In genomic region chr6:104710543-104711335, GRCh38 we compare ENCODE assay signal across 22 cellular contexts.
DNase-seq lines count a peak whose midpoint lies in the region; ATAC-seq, FAIRE-seq and TF ChIP-seq lines count a peak whose summit lies in the region.
"Had no signal": no experiment of that assay in that cellular context is flagged by ENCODE, and none has a peak within 500 bp of the region (broad histone marks: within the 10 kb centered on the region; RNA-seq: fewer than 3 reads in every experiment).

No MANE protein-coding gene starts in this region.

- H3K27me3 ChIP-seq in HCT116 (ENCODE audit: insufficient read depth, low read length), result no peaks in the 10 kb centered on the region
- no peaks in the 10 kb centered on the region for H3K27me3 ChIP-seq in mesenchymal stem cell (ENCODE audit: control insufficient read depth in 1 of 2, insufficient read depth in 1 of 2, low read length in 2 of 2)
- no peaks in the 10 kb centered on the region for H3K27me3 ChIP-seq in CD4-positive, alpha-beta memory T cell (ENCODE audit: insufficient read depth, low read length)
- H3K27me3 ChIP-seq: SJSA1, tibial nerve had no signal

- peaks cover 7 to 9% (median 9%) of the 10 kb centered on the region in 4 donors for H3K4me1 Mint-ChIP-seq in CD4-positive, alpha-beta memory T cell
- H3K4me1 Mint-ChIP-seq: stimulated activated naive CD8-positive, alpha-beta T cell treated with anti-CD3 and anti-CD28 coated beads, Interleukin-15, amount 100 ng/mL, for 72 hours had no signal

- H2AK5ac ChIP-seq in mesenchymal stem cell (ENCODE audit: low read length, severe bottlenecking), result no peak overlapping the region

- H2BK15ac ChIP-seq in mesenchymal stem cell (ENCODE audit: low read depth, poor library complexity, severe bottlenecking), result no peak overlapping the region

- TF ChIP-seq CTCF in HCT116 (IDR thresholded peaks at IDR 0.05 in 2 of 3, conservative IDR thresholded peaks at IDR 0.05 in 1 of 3; ENCODE audit: borderline replicate concordance in 1 of 3, insufficient read depth in 1 of 3, low read depth in 2 of 3, low read length in 2 of 3), result no peak

- H3K9me3 ChIP-seq in HCT116 (ENCODE audit: control insufficient read depth in 1 of 2, insufficient read depth in 1 of 2, low read depth in 1 of 2, low read length in 2 of 2), result no peaks in the 10 kb centered on the region
- H3K9me3 ChIP-seq in mesenchymal stem cell (ENCODE audit: control insufficient read depth, low read length), result no peaks in the 10 kb centered on the region
- no peaks in the 10 kb centered on the region for H3K9me3 ChIP-seq in CD4-positive, alpha-beta memory T cell (ENCODE audit: control insufficient read depth in 1 of 2, low read length in 2 of 2)
- H3K9me3 ChIP-seq: lower lobe of right lung, SJSA1, tibial nerve had no signal

- H3K9ac ChIP-seq in HCT116 (ENCODE audit: low read length) (no peak overlapping the region), mesenchymal stem cell (ENCODE audit: low read length) (no peak overlapping the region)
- H3K9ac ChIP-seq: KMS-11 had no signal

- no peaks in the 10 kb centered on the region for H3K79me2 ChIP-seq in HCT116 (ENCODE audit: insufficient read depth, low read length)

- H3K9me3 Mint-ChIP-seq in CD4-positive, alpha-beta memory T cell, result peaks cover 0 to 14% (median 4%) of the 10 kb centered on the region in 8 donors
- H3K9me3 Mint-ChIP-seq: stimulated activated naive CD8-positive, alpha-beta T cell treated with anti-CD3 and anti-CD28 coated beads, Interleukin-15, amount 100 ng/mL, for 72 hours had no signal

- no peak for FAIRE-seq in frontal cortex (lab: Jason Lieb, UNC)

- H3K4ac ChIP-seq in mesenchymal stem cell (ENCODE audit: low read depth in 1 of 2, low read length in 2 of 2), result peak overlapping the region in 1 of 2 experiments; percentile 61

- no peak overlapping the region for H3K14ac ChIP-seq in mesenchymal stem cell (ENCODE audit: low read length in 2 of 2)

- no peak overlapping the region for H3K4me3 Mint-ChIP-seq in CD4-positive, alpha-beta memory T cell
- H3K4me3 Mint-ChIP-seq: activated naive CD4-positive, alpha-beta T cell treated with anti-CD3 and anti-CD28 coated beads for 36 hours; stimulated activated naive CD8-positive, alpha-beta T cell treated with anti-CD3 and anti-CD28 coated beads, Interleukin-15, amount 100 ng/mL, for 72 hours; T-helper 17 cell had no signal

- no peaks in the 10 kb centered on the region for H3K9me2 ChIP-seq in HCT116 (ENCODE audit: insufficient read depth)

- CTCF ChIA-PET in HCT116 (lab: Charles Lee), result no interaction called here
- CTCF ChIA-PET in CD4-positive, alpha-beta memory T cell (lab: Charles Lee; ENCODE audit: partially characterized antibody), result no interaction called here

- no peak overlapping the region for H3K27ac ChIP-seq in HCT116 (ENCODE audit: low read depth, low read length)
- H3K27ac ChIP-seq in mesenchymal stem cell (ENCODE audit: low read length, poor library complexity, severe bottlenecking), result peak overlapping the region; percentile 21
- no peak overlapping the region for H3K27ac ChIP-seq in CD4-positive, alpha-beta memory T cell (ENCODE audit: low read depth, low read length)
- H3K27ac ChIP-seq: KMS-11, lower lobe of right lung, SJSA1, tibial nerve had no signal

- H2BK12ac ChIP-seq in mesenchymal stem cell (ENCODE audit: low read length in 2 of 2), result peak overlapping the region; percentile 38 to 57

- H4K20me1 ChIP-seq in HCT116 (ENCODE audit: insufficient read depth), result no peaks in the 10 kb centered on the region

- TF ChIP-seq RAD21 in HCT116 (IDR thresholded peaks at IDR 0.05; ENCODE audit: low read depth), result no peak

- no peak overlapping the region for H3K27ac Mint-ChIP-seq in CD4-positive, alpha-beta memory T cell
- H3K27ac Mint-ChIP-seq: activated naive CD4-positive, alpha-beta T cell treated with anti-CD3 and anti-CD28 coated beads for 36 hours; stimulated activated naive CD8-positive, alpha-beta T cell treated with anti-CD3 and anti-CD28 coated beads, Interleukin-15, amount 100 ng/mL, for 72 hours; T-helper 17 cell had no signal

- POLR2A ChIA-PET in HCT116 (lab: Charles Lee), result no interaction called here
- POLR2A ChIA-PET in CD4-positive, alpha-beta memory T cell (lab: Charles Lee; ENCODE audit: partially characterized antibody), result no interaction called here

- no peak overlapping the region for H3K4me3 ChIP-seq in HCT116 (replicated peaks in 1 of 2; ENCODE audit: low read depth in 1 of 2, low read length in 2 of 2)
- H3K4me3 ChIP-seq in mesenchymal stem cell (ENCODE audit: insufficient read depth in 1 of 2, low read depth in 1 of 2, low read length in 2 of 2), result no peak overlapping the region
- no peak overlapping the region for H3K4me3 ChIP-seq in CD4-positive, alpha-beta memory T cell (ENCODE audit: low read length in 2 of 2)
- H3K4me3 ChIP-seq: lower lobe of right lung, SJSA1, tibial nerve had no signal

- RAD21 ChIA-PET in HCT116 (lab: Charles Lee; ENCODE audit: low non-redundant PET in 1 of 2, low total read pairs in 2 of 2, uncharacterized antibody in 2 of 2, unreplicated experiment in 2 of 2), result no interaction called here

- H3K27me3 Mint-ChIP-seq in CD4-positive, alpha-beta memory T cell, result no peaks in the 10 kb centered on the region
- H3K27me3 Mint-ChIP-seq: stimulated activated naive CD8-positive, alpha-beta T cell treated with anti-CD3 and anti-CD28 coated beads, Interleukin-15, amount 100 ng/mL, for 72 hours; T-helper 17 cell had no signal

- TF ChIP-seq POLR2A in HCT116 (IDR thresholded peaks at IDR 0.05; ENCODE audit: borderline replicate concordance, extremely low read depth, insufficient read depth, insufficient read length), result no peak

- H2AFZ ChIP-seq in HCT116 (ENCODE audit: low read depth, low read length, poor library complexity, severe bottlenecking) (no peak overlapping the region), mesenchymal stem cell (ENCODE audit: low read depth, low read length) (no peak overlapping the region)

- in situ Hi-C loops in ACHN (cut with HindIII; ENCODE audit: low pct_ligation_motif_present, low pct_unique_long_range_greater_than_20kb, low sequenced_read_pairs), result no loop called here

- intact Hi-C loops in HCT116 (cut with micrococcal nuclease), result no loop called here
- intact Hi-C loops in CD4-positive, alpha-beta memory T cell (cut with micrococcal nuclease), result no loop called here

- H3K18ac ChIP-seq in mesenchymal stem cell (ENCODE audit: low read depth in 1 of 2, low read length in 2 of 2), result no peak overlapping the region

- H2BK120ac ChIP-seq in mesenchymal stem cell (ENCODE audit: low read depth, low read length), result no peak overlapping the region

- WGBS in mesenchymal stem cell, result 73% methylated on average over 3 of the region's 4 CpGs

- H3K36me3 ChIP-seq in HCT116 (ENCODE audit: control insufficient read depth in 1 of 2, insufficient read depth in 2 of 2, low read length in 2 of 2), result no peaks in the 10 kb centered on the region
- no peaks in the 10 kb centered on the region for H3K36me3 ChIP-seq in mesenchymal stem cell (ENCODE audit: control insufficient read depth in 1 of 2, insufficient read depth in 2 of 2, low read depth in 1 of 2, low read length in 2 of 2)
- H3K36me3 ChIP-seq in CD4-positive, alpha-beta memory T cell (ENCODE audit: insufficient read depth, low read length), result no peaks in the 10 kb centered on the region
- H3K36me3 ChIP-seq: lower lobe of right lung, SJSA1, tibial nerve had no signal

- no peak overlapping the region for H4K91ac ChIP-seq in mesenchymal stem cell (ENCODE audit: low read length)

- no peak overlapping the region for H4K8ac ChIP-seq in mesenchymal stem cell (ENCODE audit: low read length)

- no peak overlapping the region for H2BK5ac ChIP-seq in mesenchymal stem cell (ENCODE audit: low read depth, low read length, poor library complexity, severe bottlenecking)

- no peaks in the 10 kb centered on the region for H3K79me1 ChIP-seq in mesenchymal stem cell (replicated peaks; ENCODE audit: low read length, poor library complexity, severe bottlenecking)

- no TSS peak for BruUV-seq in HCT116 (replicated peaks; lab: Mats Ljungman, UMichigan)

- H3K4me1 ChIP-seq in HCT116 (ENCODE audit: control insufficient read depth in 1 of 2, insufficient read depth in 2 of 2, low read length in 2 of 2) (peaks cover 0 to 7% of the 10 kb centered on the region in 2 experiments; a peak in 1 of 4 replicates), mesenchymal stem cell (ENCODE audit: control insufficient read depth, insufficient read depth, low read depth, low read length) (no peaks in the 10 kb centered on the region)
- peaks cover 5% of the 10 kb centered on the region for H3K4me1 ChIP-seq in CD4-positive, alpha-beta memory T cell (ENCODE audit: insufficient read depth, low read length)
- H3K4me1 ChIP-seq: lower lobe of right lung, tibial nerve had no signal

- H3K4me2 ChIP-seq in HCT116 (ENCODE audit: low read length), result peak overlapping the region; percentile 14; the same call in 1 of the 2 replicates
- no peak overlapping the region for H3K4me2 ChIP-seq in mesenchymal stem cell (ENCODE audit: low read length, poor library complexity, severe bottlenecking)
- H3K4me2 ChIP-seq: KMS-11 had no signal

- peaks cover 0 to 9% of the 10 kb centered on the region in 2 donors for H3K36me3 Mint-ChIP-seq in CD4-positive, alpha-beta memory T cell

- ATAC-seq in HCT116 (no peak), GM21619 (IDR thresholded peaks at IDR 0.05; ENCODE audit: unreplicated experiment) (no peak)
- ATAC-seq: stimulated activated naive CD8-positive, alpha-beta T cell treated with anti-CD3 and anti-CD28 coated beads, Interleukin-15, amount 100 ng/mL, for 72 hours; T-helper 17 cell had no signal

- no peak overlapping the region for H3K23ac ChIP-seq in mesenchymal stem cell (ENCODE audit: low read length in 2 of 2)

- DNase-seq in DMS53 (lab: John Stamatoyannopoulos, UW) (peak; percentile 81), HCT116 (ENCODE audit: low read depth, low spot score) (no peak), SHP77 treated with DMSO at 0.1 percent for 48 hours (lab: John Stamatoyannopoulos, UW) (peak; percentile 72), mesenchymal stem cell (peak; percentile 76), ACHN (no peak), frontal cortex (ENCODE audit: low spot score in 2 of 2) (no peak)
- no peak for DNase-seq in CD4-positive, alpha-beta memory T cell
- DNase-seq: activated CD4-positive, alpha-beta T cell treated with anti-CD3 and anti-CD28 coated beads for 48 hours; activated naive CD4-positive, alpha-beta T cell treated with anti-CD3 and anti-CD28 coated beads for 36 hours; activated T-cell treated with anti-CD3 and anti-CD28 coated beads, Interleukin-2, amount 50 U/mL, for 48 hours; anterior cingulate cortex; hypothalamus; lower lobe of right lung; NCI-H2081 treated with DMSO at 0.1 percent for 48 hours; NCI-H526 treated with DMSO at 0.1 percent for 48 hours; nucleus accumbens; stimulated activated naive CD8-positive, alpha-beta T cell treated with anti-CD3 and anti-CD28 coated beads, Interleukin-15, amount 100 ng/mL, for 72 hours; T-helper 17 cell had no signal

TF ChIP-seq in HCT116, 20 proteins besides CTCF, POLR2A, EP300 and RAD21 (continues in another document):
- TF ChIP-seq CBX3 (IDR thresholded peaks at IDR 0.05; ENCODE audit: low read depth), result no peak
- TF ChIP-seq SP1 (IDR thresholded peaks at IDR 0.05; ENCODE audit: low read depth), result no peak
- TF ChIP-seq SIN3A (IDR thresholded peaks at IDR 0.05; ENCODE audit: low read depth), result no peak
- TF ChIP-seq POLR2AphosphoS5 (IDR thresholded peaks at IDR 0.05; ENCODE audit: low read depth, low read length), result no peak
- TF ChIP-seq ZNF274 (IDR thresholded peaks at IDR 0.05; ENCODE audit: low read depth, low read length), result no peak
- no peak for TF ChIP-seq FOSL1 (IDR thresholded peaks at IDR 0.05; ENCODE audit: low read depth)

Comparison
In these comparisons a context has a peak if more than half of its experiments do, and no peak if none do; other contexts are left out.
1. DNase-seq: peak in DMS53 (single experiment), SHP77 treated with DMSO at 0.1 percent for 48 hours (single experiment) and mesenchymal stem cell (single experiment); none in HCT116 (single experiment), ACHN (single experiment), frontal cortex (0 of 2) and CD4-positive, alpha-beta memory T cell (0 of 5).